Comparison of ENCODE assay signal across 7 cellular contexts in the genomic region with DNA sequence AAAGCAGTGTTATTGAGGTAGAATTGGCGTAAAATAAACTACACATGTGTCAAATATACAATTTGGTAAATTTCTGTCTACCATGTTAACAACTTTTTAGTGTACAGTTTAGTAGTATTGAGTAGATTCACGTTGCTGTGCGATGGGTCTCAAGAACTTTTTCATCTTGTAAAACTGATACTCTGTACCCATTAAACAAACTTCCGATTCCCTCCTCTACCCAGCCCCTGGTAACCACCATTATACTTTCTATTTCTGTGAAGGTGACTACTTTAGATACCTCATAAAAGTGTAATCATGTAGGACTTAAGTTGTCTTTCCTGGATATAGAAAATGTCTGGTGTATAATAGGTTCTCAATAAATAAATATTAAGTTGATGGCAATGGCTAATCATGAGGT.
"Had no signal": no experiment of that assay in that cellular context is flagged by ENCODE, and none has a peak within 500 bp of the region (broad histone marks: within the 10 kb centered on the region; RNA-seq: fewer than 3 reads in every experiment).

No MANE protein-coding gene starts in this region.

- H3K27ac ChIP-seq: HL-60 had no signal

- H3K4me3 ChIP-seq: K562 had no signal

- DNase-seq: IMR-90, KBM-7, KG1 had no signal

- FAIRE-seq: HepG2, HTR-8/SVneo, K562 had no signal

- ATAC-seq: HepG2, K562 had no signal
